ENCODE assay signal across 11 cellular contexts in the genomic region with DNA sequence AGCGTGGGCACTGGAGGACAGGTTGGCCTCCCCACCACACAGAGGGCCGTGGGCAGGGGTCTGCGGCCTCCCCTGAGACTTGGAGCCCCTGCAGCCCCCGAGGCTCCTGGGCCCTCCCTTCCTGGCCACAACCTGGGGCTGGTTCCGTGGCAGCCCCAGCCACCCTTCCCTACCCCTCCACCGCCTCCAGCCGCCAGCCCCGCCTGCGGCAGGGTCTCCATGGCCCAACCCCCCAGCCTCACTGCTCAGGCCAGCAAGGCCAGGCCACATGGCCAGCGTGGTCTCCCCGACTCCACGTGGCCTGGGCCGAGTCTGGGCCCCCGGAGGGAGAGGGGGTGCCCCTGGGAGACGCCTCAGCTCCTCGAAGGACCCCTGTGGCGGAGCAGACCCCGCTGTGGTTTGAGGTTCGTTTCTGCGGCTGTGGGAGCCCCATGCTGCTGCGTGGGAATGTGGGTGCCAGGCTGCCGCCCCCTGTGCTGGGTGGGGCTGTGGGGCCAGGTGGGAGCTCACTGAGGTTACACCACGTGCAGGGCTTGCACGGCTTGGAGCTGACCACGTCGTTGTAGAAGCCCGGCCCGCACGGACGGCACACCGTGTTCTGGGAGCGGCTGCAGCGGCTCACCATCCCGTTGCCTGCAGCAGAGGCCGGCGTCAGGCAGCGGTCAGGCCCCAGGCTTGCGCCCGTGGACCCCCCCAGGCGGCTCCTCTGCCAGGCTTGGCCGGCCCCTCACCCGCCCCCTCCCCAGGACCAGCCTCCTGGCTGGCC. TPM values are rescaled to one million over a fixed set of nuclear protein-coding genes. Genes with fewer than 3 reads are reported as not detected.
DNase-seq lines count a peak whose midpoint lies in the region; ATAC-seq and TF ChIP-seq lines count a peak whose summit lies in the region.
"Had no signal": no experiment of that assay in that cellular context is flagged by ENCODE, and none has a peak within 500 bp of the region (broad histone marks: within the 10 kb centered on the region; RNA-seq: fewer than 3 reads in every experiment).

No MANE protein-coding gene starts in this region.

- TF ChIP-seq CTCF in colonic mucosa (IDR thresholded peaks at IDR 0.05) (no peak), natural killer cell (IDR thresholded peaks at IDR 0.05) (no peak)

- peak overlapping the region in 1 of 2 donors; percentile 56 for H3K9ac ChIP-seq in colonic mucosa (ENCODE audit: low read depth in 2 of 2, low read length in 2 of 2)

- POLR2A ChIA-PET in CD8-positive, alpha-beta memory T cell (lab: Charles Lee) = interaction anchor here (0.5 to 0.6 kb wide), 2 partner anchors 28 to 87 kb away, joined by 3 to 6 read pairs; no protein-coding TSS in a partner anchor

- H3K36me3 ChIP-seq in CD8-positive, alpha-beta memory T cell (ENCODE audit: insufficient read depth, low read length) = peaks cover under 1% of the 10 kb centered on the region
- H3K36me3 ChIP-seq in colonic mucosa = peaks cover 9% of the 10 kb centered on the region

- H3K27ac Mint-ChIP-seq in CD8-positive, alpha-beta memory T cell = peak overlapping the region in 6 of 8 donors; percentile 6 to 81 (median 46)
- H3K27ac Mint-ChIP-seq in T-helper 2 cell treated with Interferon-gamma antibody and Interleukin-4, amounts not matched to agents 5 μg/mL and 100 μg/mL, for 36 hours = no peak overlapping the region
- H3K27ac Mint-ChIP-seq in natural killer cell = peak overlapping the region; percentile 98 to 99

- no peaks in the 10 kb centered on the region for H3K9me3 Mint-ChIP-seq in CD8-positive, alpha-beta memory T cell
- no peaks in the 10 kb centered on the region for H3K9me3 Mint-ChIP-seq in T-helper 2 cell treated with Interferon-gamma antibody and Interleukin-4, amounts not matched to agents 5 μg/mL and 100 μg/mL, for 36 hours
- no peaks in the 10 kb centered on the region for H3K9me3 Mint-ChIP-seq in natural killer cell

- CTCF ChIA-PET in CD8-positive, alpha-beta memory T cell (lab: Charles Lee) = interaction anchor here (0.6 to 1.0 kb wide), 2 partner anchors 16 to 553 kb away, joined by 3 read pairs; no protein-coding TSS in a partner anchor

- no peaks in the 10 kb centered on the region for H3K27me3 ChIP-seq in CD8-positive, alpha-beta memory T cell (ENCODE audit: insufficient read depth, low read length, poor library complexity, severe bottlenecking)
- no peaks in the 10 kb centered on the region for H3K27me3 ChIP-seq in colonic mucosa
- H3K27me3 ChIP-seq: thyroid gland had no signal

- peak overlapping the region; percentile 39 for H3K4me3 ChIP-seq in CD8-positive, alpha-beta memory T cell (ENCODE audit: low read length)
- peak overlapping the region; percentile 14 for H3K4me3 ChIP-seq in colonic mucosa
- H3K4me3 ChIP-seq: SK-N-MC had no signal

- peak overlapping the region in 5 of 7 donors; percentile 43 to 80 (median 60) for H3K4me3 Mint-ChIP-seq in CD8-positive, alpha-beta memory T cell
- H3K4me3 Mint-ChIP-seq in T-helper 2 cell treated with Interferon-gamma antibody and Interleukin-4, amounts not matched to agents 5 μg/mL and 100 μg/mL, for 36 hours = peak overlapping the region; percentile 64
- peak overlapping the region; percentile 71 for H3K4me3 Mint-ChIP-seq in natural killer cell

- peaks cover 0 to 18% (median 0%) of the 10 kb centered on the region in 3 donors for H3K36me3 Mint-ChIP-seq in CD8-positive, alpha-beta memory T cell
- H3K36me3 Mint-ChIP-seq in T-helper 2 cell treated with Interferon-gamma antibody and Interleukin-4, amounts not matched to agents 5 μg/mL and 100 μg/mL, for 36 hours (ENCODE audit: low read depth) = peaks cover 9% of the 10 kb centered on the region
- no peaks in the 10 kb centered on the region for H3K36me3 Mint-ChIP-seq in natural killer cell

- no peaks in the 10 kb centered on the region for H3K27me3 Mint-ChIP-seq in CD8-positive, alpha-beta memory T cell
- no peaks in the 10 kb centered on the region for H3K27me3 Mint-ChIP-seq in T-helper 2 cell treated with Interferon-gamma antibody and Interleukin-4, amounts not matched to agents 5 μg/mL and 100 μg/mL, for 36 hours (ENCODE audit: low read depth)
- H3K27me3 Mint-ChIP-seq in natural killer cell (ENCODE audit: low read depth in 2 of 2) = no peaks in the 10 kb centered on the region

- H3K9me3 ChIP-seq in CD8-positive, alpha-beta memory T cell (ENCODE audit: low read length) = no peaks in the 10 kb centered on the region
- no peaks in the 10 kb centered on the region for H3K9me3 ChIP-seq in colonic mucosa
- H3K9me3 ChIP-seq: thyroid gland had no signal

- peaks cover 37% of the 10 kb centered on the region for H3K4me1 ChIP-seq in CD8-positive, alpha-beta memory T cell (ENCODE audit: insufficient read depth, low read length)
- H3K4me1 ChIP-seq in colonic mucosa = no peaks in the 10 kb centered on the region
- H3K4me1 ChIP-seq: thyroid gland had no signal

- peak; percentile 37 to 64 (median 41) for DNase-seq in CD8-positive, alpha-beta memory T cell
- DNase-seq in T-helper 2 cell treated with Interferon-gamma antibody and Interleukin-4, amounts not matched to agents 5 μg/mL and 100 μg/mL, for 36 hours (ENCODE audit: low spot score) = no peak
- DNase-seq in colonic mucosa (no peak), natural killer cell (peak; percentile 64), Ammon's horn (ENCODE audit: low spot score) (no peak), cerebellar cortex (ENCODE audit: low spot score) (no peak)
- no peak for DNase-seq in activated CD4-positive, CD25-positive, alpha-beta regulatory T cell treated with anti-CD3 and anti-CD28 coated beads, Interleukin-2, amount 50 U/mL, for 72 hours
- DNase-seq in effector CD8-positive, alpha-beta T cell (lab: John Stamatoyannopoulos, UW) = no peak
- DNase-seq: NCI-H226 had no signal

- peak; percentile 14 to 35 (median 28) for ATAC-seq in natural killer cell

- peaks cover 17 to 42% (median 26%) of the 10 kb centered on the region in 3 donors for H3K4me1 Mint-ChIP-seq in CD8-positive, alpha-beta memory T cell
- H3K4me1 Mint-ChIP-seq in T-helper 2 cell treated with Interferon-gamma antibody and Interleukin-4, amounts not matched to agents 5 μg/mL and 100 μg/mL, for 36 hours (ENCODE audit: low read depth) = peaks cover 24% of the 10 kb centered on the region
- peaks cover 17 to 51% of the 10 kb centered on the region in 2 donors for H3K4me1 Mint-ChIP-seq in natural killer cell

- no peak overlapping the region for H3K27ac ChIP-seq in CD8-positive, alpha-beta memory T cell (ENCODE audit: low read depth, low read length)
- no peak overlapping the region for H3K27ac ChIP-seq in colonic mucosa
- H3K27ac ChIP-seq: SK-N-MC had no signal

- intact Hi-C loops in colonic mucosa (cut with DNase I) = no loop called here
- intact Hi-C loops in natural killer cell (cut with micrococcal nuclease) = no loop called here

RNA-seq across cellular contexts. Expression of a gene that starts 0.6 kb away (rescaled TPM):
- 100 to 1,000 TPM; 180 to 193 TPM for total RNA-seq in CD8-positive, alpha-beta memory T cell
- 1.9 TPM for polyA plus RNA-seq in CD8-positive, alpha-beta memory T cell
- total RNA-seq in colonic mucosa (1 to 10 TPM; 1.2 to 2.3 TPM), natural killer cell (10 to 100 TPM; 14.3 to 26.5 (median 15.7) TPM)

RNA-seq across cellular contexts. Expression of a gene that starts 6.9 kb away (rescaled TPM):
- total RNA-seq in CD8-positive, alpha-beta memory T cell = 10 to 100 TPM; 91.0 to 97.1 TPM
- polyA plus RNA-seq in CD8-positive, alpha-beta memory T cell = 2.0 TPM
- total RNA-seq in colonic mucosa = 1 to 10 TPM in 1 of 2 donors, under 1 TPM in 1; 0.61 to 1.7 TPM
- 10 to 100 TPM; 40.3 to 81.9 (median 54.7) TPM for total RNA-seq in natural killer cell

RNA-seq across cellular contexts. Expression of a gene that starts 18.5 kb away (rescaled TPM):
- 100 to 1,000 TPM; 158 to 169 TPM for total RNA-seq in CD8-positive, alpha-beta memory T cell
- polyA plus RNA-seq in CD8-positive, alpha-beta memory T cell = 108 TPM
- total RNA-seq in colonic mucosa (100 to 1,000 TPM; 202 to 325 TPM), natural killer cell (100 to 1,000 TPM; 176 to 211 (median 184) TPM)

RNA-seq across cellular contexts. Expression of a gene that starts 18.7 kb away (rescaled TPM):
- 10 to 100 TPM; 23.7 to 24.1 TPM for total RNA-seq in CD8-positive, alpha-beta memory T cell
- polyA plus RNA-seq in CD8-positive, alpha-beta memory T cell = 16.4 TPM
- total RNA-seq in colonic mucosa (10 to 100 TPM in 1 of 2 donors, 1 to 10 TPM in 1; 8.0 to 12.0 TPM), natural killer cell (10 to 100 TPM; 13.7 to 16.5 (median 16.3) TPM)

RNA-seq across cellular contexts. Expression of a gene that starts 33.2 kb away (rescaled TPM):
- total RNA-seq in CD8-positive, alpha-beta memory T cell = 1 to 10 TPM in 1 of 2 experiments, under 1 TPM in 1; 0.51 to 1.1 TPM
- not detected for polyA plus RNA-seq in CD8-positive, alpha-beta memory T cell
- total RNA-seq in colonic mucosa = 10 to 100 TPM; 21.3 to 34.2 TPM
- 1 to 10 TPM; 2.6 to 4.1 (median 4.1) TPM for total RNA-seq in natural killer cell

Comparison
In these comparisons a context has a peak if more than half of its experiments do, and no peak if none do; other contexts are left out.
1. DNase-seq: peak in CD8-positive, alpha-beta memory T cell (5 of 5) and natural killer cell (single experiment); none in T-helper 2 cell treated with Interferon-gamma antibody and Interleukin-4, amounts not matched to agents 5 μg/mL and 100 μg/mL, for 36 hours (single experiment), colonic mucosa (single experiment), activated CD4-positive, CD25-positive, alpha-beta regulatory T cell treated with anti-CD3 and anti-CD28 coated beads, Interleukin-2, amount 50 U/mL, for 72 hours (single experiment), effector CD8-positive, alpha-beta T cell (single experiment), Ammon's horn (single experiment) and cerebellar cortex (single experiment).
2. RNA of a gene that starts 0.6 kb away (total RNA-seq): 180 to 193 TPM in CD8-positive, alpha-beta memory T cell; 14.3 to 26.5 TPM in natural killer cell and 1.2 to 2.3 TPM in colonic mucosa; every median in the first group is over 4 times any median in the second.
3. RNA of a gene that starts 6.9 kb away (total RNA-seq): 91.0 to 97.1 TPM in CD8-positive, alpha-beta memory T cell and 40.3 to 81.9 TPM in natural killer cell; 0.61 to 1.7 TPM in colonic mucosa; every median in the first group is over 10 times any median in the second.
4. Peak in every context shown above with its lines, with median percentiles within 50 percentile points of each other: H3K4me3 Mint-ChIP-seq.